In the genomic region with DNA sequence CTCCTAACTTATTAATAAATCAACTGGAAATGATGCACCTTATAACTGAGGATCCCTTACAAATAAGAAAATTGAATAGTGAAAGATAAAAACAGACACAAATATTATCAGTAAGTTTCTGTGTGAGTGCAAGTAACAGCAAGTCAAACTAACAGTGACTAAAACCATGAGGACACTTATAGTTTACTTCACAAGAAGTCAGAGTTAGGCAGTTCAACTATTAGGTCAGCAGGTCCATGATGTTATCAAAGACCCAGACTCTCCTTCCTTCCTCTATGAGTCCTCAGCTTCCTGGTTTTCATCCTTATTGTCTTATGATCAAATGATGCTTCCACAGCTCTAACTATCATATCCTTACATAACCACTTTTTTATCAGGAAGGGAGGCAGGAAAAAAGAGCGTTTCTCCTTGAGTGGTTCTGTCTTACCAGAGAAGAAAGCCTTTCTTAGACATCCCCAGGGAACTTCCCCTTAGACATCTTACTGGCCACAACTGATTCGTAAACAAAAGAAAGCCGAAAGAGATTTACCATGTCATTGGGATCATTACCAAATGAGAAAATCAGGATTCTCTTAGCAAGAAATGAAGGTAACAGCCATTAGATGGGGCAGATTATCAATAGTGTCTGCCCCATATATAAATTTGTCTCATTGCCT, we compare ENCODE assay signal across 39 cellular contexts.
"Had no signal": no experiment of that assay in that cellular context is flagged by ENCODE, and none has a peak within 500 bp of the region (broad histone marks: within the 10 kb centered on the region; RNA-seq: fewer than 3 reads in every experiment).

No MANE protein-coding gene starts in this region.

- H3K36me3 ChIP-seq: adrenal gland, ascending aorta, brain microvascular endothelial cell, breast epithelium, cardiac muscle cell had no signal

- DNase-seq: activated effector memory CD4-positive, alpha-beta T cell treated with anti-CD3 and anti-CD28 coated beads, Interleukin-2, amount 50 U/mL, for 16 hours; activated effector memory CD4-positive, alpha-beta T cell treated with Interleukin-2 at 50 U/mL for 16 hours; activated gamma-delta T cell; activated gamma-delta T cell treated with Interleukin-2 at 50 U/mL for 16 hours; activated naive CD4-positive, alpha-beta T cell; activated naive CD4-positive, alpha-beta T cell treated with anti-CD3 and anti-CD28 coated beads for 36 hours; activated naive CD4-positive, alpha-beta T cell treated with anti-CD3 and anti-CD28 coated beads, Interleukin-2, amount 10 ng/mL, durations not matched to agents 7 days and 5 days; activated naive CD4-positive, alpha-beta T cell treated with anti-CD3 and anti-CD28 coated beads, Interleukin-2, amount 50 U/mL, for 16 hours; activated naive CD4-positive, alpha-beta T cell treated with Interleukin-2 at 50 U/mL for 16 hours; activated naive CD8-positive, alpha-beta T cell treated with anti-CD3 and anti-CD28 coated beads for 36 hours; activated naive CD8-positive, alpha-beta T cell treated with anti-CD3 and anti-CD28 coated beads, Interleukin-2, amount 10 ng/mL, durations not matched to agents 7 days and 5 days; activated naive CD8-positive, alpha-beta T cell treated with anti-CD3 and anti-CD28 coated beads, Interleukin-2, amount 50 U/mL, for 24 hours; activated T-cell treated with anti-CD3 and anti-CD28 coated beads, Interleukin-2, amount 50 U/mL, for 1 hour; activated T-cell treated with anti-CD3 and anti-CD28 coated beads, Interleukin-2, amount 50 U/mL, for 24 hours; activated T-cell treated with anti-CD3 and anti-CD28 coated beads, Interleukin-2, amount 50 U/mL, for 4 hours; activated T-cell treated with anti-CD3 and anti-CD28 coated beads, Interleukin-2, amount 50 U/mL, for 48 hours; activated T-cell treated with anti-CD3 and anti-CD28 coated beads, Interleukin-2, amount 50 U/mL, for 72 hours; adrenal gland; amniotic stem cell; amygdala; anterior cingulate cortex; aorta; body of pancreas; brain microvascular endothelial cell; central memory CD4-positive, alpha-beta T cell; cerebellar nuclear complex had no signal

- H3K9me3 Mint-ChIP-seq: activated naive CD4-positive, alpha-beta T cell treated with anti-CD3 and anti-CD28 coated beads for 36 hours; activated naive CD4-positive, alpha-beta T cell treated with anti-CD3 and anti-CD28 coated beads, Interleukin-2, amount 10 ng/mL, durations not matched to agents 7 days and 5 days; activated naive CD4-positive, alpha-beta T cell treated with anti-CD3 and anti-CD28 coated beads, Interleukin-2, amount 50 U/mL, for 24 hours; activated naive CD4-positive, alpha-beta T cell treated with anti-CD3 and anti-CD28 coated beads, Interleukin-2, amount 50 U/mL, for 72 hours; activated naive CD8-positive, alpha-beta T cell treated with anti-CD3 and anti-CD28 coated beads for 36 hours; activated naive CD8-positive, alpha-beta T cell treated with anti-CD3 and anti-CD28 coated beads, Interleukin-2, amount 10 ng/mL, durations not matched to agents 7 days and 5 days; activated naive CD8-positive, alpha-beta T cell treated with anti-CD3 and anti-CD28 coated beads, Interleukin-2, amount 50 U/mL, for 24 hours; activated T-cell treated with anti-CD3 and anti-CD28 coated beads, Interleukin-2, amount 50 U/mL, for 24 hours; activated T-cell treated with anti-CD3 and anti-CD28 coated beads, Interleukin-2, amount 50 U/mL, for 4 hours; activated T-cell treated with anti-CD3 and anti-CD28 coated beads, Interleukin-2, amount 50 U/mL, for 72 hours; activated T-helper 1 cell treated with anti-CD3 and anti-CD28 coated beads, Interleukin-12 subunit alpha, Interleukin-12 subunit beta, Interleukin-2, Interleukin-4 antibody, amounts not matched to agents 30 ng/mL and 10 ng/mL and 1 ng/mL, durations not matched to agents 14 hours and 24 hours and 36 hours; activated T-helper 17 cell treated with anti-CD3 and anti-CD28 coated beads, Interleukin-2, amount 50 U/mL, for 72 hours; activated T-helper 2 cell treated with anti-CD3 and anti-CD28 coated beads, Interferon-gamma antibody, Interleukin-2, Interleukin-4, amounts not matched to agents 10 μg/mL and 5 μg/mL and 100 μg/mL, durations not matched to agents 14 hours and 24 hours and 36 hours; brain; central memory CD8-positive, alpha-beta T cell had no signal

- H3K27ac ChIP-seq: adrenal gland, ascending aorta, body of pancreas, brain microvascular endothelial cell, breast epithelium, cardiac muscle cell had no signal

- H3K4me1 ChIP-seq: adrenal gland, ascending aorta, body of pancreas, breast epithelium had no signal

- H3K4me1 Mint-ChIP-seq: activated naive CD4-positive, alpha-beta T cell treated with anti-CD3 and anti-CD28 coated beads, Interleukin-2, amount 10 ng/mL, durations not matched to agents 7 days and 5 days; activated naive CD4-positive, alpha-beta T cell treated with anti-CD3 and anti-CD28 coated beads, Interleukin-2, amount 50 U/mL, for 24 hours; activated naive CD8-positive, alpha-beta T cell treated with anti-CD3 and anti-CD28 coated beads for 36 hours; activated naive CD8-positive, alpha-beta T cell treated with anti-CD3 and anti-CD28 coated beads, Interleukin-2, amount 10 ng/mL, durations not matched to agents 7 days and 5 days; activated naive CD8-positive, alpha-beta T cell treated with anti-CD3 and anti-CD28 coated beads, Interleukin-2, amount 50 U/mL, for 24 hours; activated T-helper 17 cell treated with anti-CD3 and anti-CD28 coated beads, Interleukin-2, amount 50 U/mL, for 72 hours; central memory CD8-positive, alpha-beta T cell had no signal

- H3K27ac Mint-ChIP-seq: activated naive CD4-positive, alpha-beta T cell treated with anti-CD3 and anti-CD28 coated beads for 36 hours; activated naive CD4-positive, alpha-beta T cell treated with anti-CD3 and anti-CD28 coated beads, Interleukin-2, amount 10 ng/mL, durations not matched to agents 7 days and 5 days; activated naive CD4-positive, alpha-beta T cell treated with anti-CD3 and anti-CD28 coated beads, Interleukin-2, amount 50 U/mL, for 24 hours; activated naive CD4-positive, alpha-beta T cell treated with anti-CD3 and anti-CD28 coated beads, Interleukin-2, amount 50 U/mL, for 72 hours; activated naive CD8-positive, alpha-beta T cell; activated naive CD8-positive, alpha-beta T cell treated with anti-CD3 and anti-CD28 coated beads for 36 hours; activated naive CD8-positive, alpha-beta T cell treated with anti-CD3 and anti-CD28 coated beads, Interleukin-2, amount 10 ng/mL, durations not matched to agents 7 days and 5 days; activated naive CD8-positive, alpha-beta T cell treated with anti-CD3 and anti-CD28 coated beads, Interleukin-2, amount 50 U/mL, for 24 hours; activated T-cell treated with anti-CD3 and anti-CD28 coated beads, Interleukin-2, amount 50 U/mL, for 24 hours; activated T-cell treated with anti-CD3 and anti-CD28 coated beads, Interleukin-2, amount 50 U/mL, for 72 hours; activated T-helper 1 cell treated with anti-CD3 and anti-CD28 coated beads, Interleukin-12 subunit alpha, Interleukin-12 subunit beta, Interleukin-2, Interleukin-4 antibody, amounts not matched to agents 30 ng/mL and 10 ng/mL and 1 ng/mL, durations not matched to agents 14 hours and 24 hours and 36 hours; activated T-helper 17 cell treated with anti-CD3 and anti-CD28 coated beads, Interleukin-2, amount 50 U/mL, for 72 hours; activated T-helper 2 cell treated with anti-CD3 and anti-CD28 coated beads, Interferon-gamma antibody, Interleukin-2, Interleukin-4, amounts not matched to agents 10 μg/mL and 5 μg/mL and 100 μg/mL, durations not matched to agents 14 hours and 24 hours and 36 hours; brain had no signal

- H3K4me3 Mint-ChIP-seq: activated naive CD4-positive, alpha-beta T cell treated with anti-CD3 and anti-CD28 coated beads for 36 hours; activated naive CD4-positive, alpha-beta T cell treated with anti-CD3 and anti-CD28 coated beads, Interleukin-2, amount 10 ng/mL, durations not matched to agents 7 days and 5 days; activated naive CD4-positive, alpha-beta T cell treated with anti-CD3 and anti-CD28 coated beads, Interleukin-2, amount 50 U/mL, for 24 hours; activated naive CD8-positive, alpha-beta T cell; activated naive CD8-positive, alpha-beta T cell treated with anti-CD3 and anti-CD28 coated beads for 36 hours; activated naive CD8-positive, alpha-beta T cell treated with anti-CD3 and anti-CD28 coated beads, Interleukin-2, amount 10 ng/mL, durations not matched to agents 7 days and 5 days; activated naive CD8-positive, alpha-beta T cell treated with anti-CD3 and anti-CD28 coated beads, Interleukin-2, amount 50 U/mL, for 24 hours; activated T-cell treated with anti-CD3 and anti-CD28 coated beads, Interleukin-2, amount 50 U/mL, for 24 hours; activated T-cell treated with anti-CD3 and anti-CD28 coated beads, Interleukin-2, amount 50 U/mL, for 4 hours; activated T-cell treated with anti-CD3 and anti-CD28 coated beads, Interleukin-2, amount 50 U/mL, for 72 hours; activated T-helper 1 cell treated with anti-CD3 and anti-CD28 coated beads, Interleukin-12 subunit alpha, Interleukin-12 subunit beta, Interleukin-2, Interleukin-4 antibody, amounts not matched to agents 30 ng/mL and 10 ng/mL and 1 ng/mL, durations not matched to agents 14 hours and 24 hours and 36 hours; activated T-helper 17 cell treated with anti-CD3 and anti-CD28 coated beads, Interleukin-2, amount 50 U/mL, for 72 hours; brain; central memory CD8-positive, alpha-beta T cell had no signal

- ATAC-seq: activated naive CD4-positive, alpha-beta T cell treated with anti-CD3 and anti-CD28 coated beads, Interleukin-2, amount 50 U/mL, for 72 hours; activated naive CD8-positive, alpha-beta T cell treated with anti-CD3 and anti-CD28 coated beads, Interleukin-2, amount 50 U/mL, for 24 hours; activated T-cell treated with anti-CD3 and anti-CD28 coated beads, Interleukin-2, amount 50 U/mL, for 4 hours; activated T-cell treated with anti-CD3 and anti-CD28 coated beads, Interleukin-2, amount 50 U/mL, for 72 hours; activated T-helper 17 cell treated with anti-CD3 and anti-CD28 coated beads, Interleukin-2, amount 50 U/mL, for 72 hours; body of pancreas had no signal

- FAIRE-seq: astrocyte, bronchial epithelial cell had no signal

- H3K4me3 ChIP-seq: adrenal gland, ascending aorta, body of pancreas, breast epithelium, cardiac muscle cell had no signal

- H3K27me3 ChIP-seq: adrenal gland, ascending aorta, body of pancreas, brain microvascular endothelial cell, cardiac muscle cell had no signal

- H3K36me3 Mint-ChIP-seq: activated naive CD4-positive, alpha-beta T cell treated with anti-CD3 and anti-CD28 coated beads, Interleukin-2, amount 10 ng/mL, durations not matched to agents 7 days and 5 days; activated naive CD4-positive, alpha-beta T cell treated with anti-CD3 and anti-CD28 coated beads, Interleukin-2, amount 50 U/mL, for 24 hours; activated naive CD4-positive, alpha-beta T cell treated with anti-CD3 and anti-CD28 coated beads, Interleukin-2, amount 50 U/mL, for 72 hours; activated naive CD8-positive, alpha-beta T cell; activated naive CD8-positive, alpha-beta T cell treated with anti-CD3 and anti-CD28 coated beads for 36 hours; activated naive CD8-positive, alpha-beta T cell treated with anti-CD3 and anti-CD28 coated beads, Interleukin-2, amount 10 ng/mL, durations not matched to agents 7 days and 5 days; brain had no signal

- H3K9me3 ChIP-seq: adrenal gland, ascending aorta, body of pancreas, breast epithelium had no signal
